In genomic region chr4:3207531-3208037, GRCh38 we compare ENCODE assay signal across 1 cellular context.
A peak's percentile ranks its signal among the peaks of the same experiment; 100 is the strongest.
TF ChIP-seq lines count a peak whose summit lies in the region.

No MANE protein-coding gene starts in this region.

TF ChIP-seq in liver, 16 proteins besides CTCF, POLR2A, EP300 and RAD21 (continued from another document):
- peak; percentile 41 for TF ChIP-seq ZBTB33 (IDR thresholded peaks at IDR 0.05)
- peak; percentile 46 for TF ChIP-seq NR2F2 (IDR thresholded peaks at IDR 0.05)
- TF ChIP-seq REST (IDR thresholded peaks at IDR 0.05), result peak; percentile 55
- peak in 1 of 2 donors; percentile 56 for TF ChIP-seq EGR1 (IDR thresholded peaks at IDR 0.05; ENCODE audit: low read depth in 2 of 2)
- TF ChIP-seq HNF4A (conservative IDR thresholded peaks at IDR 0.05), result peak; percentile 73 to 81
- TF ChIP-seq FOXA2 (IDR thresholded peaks at IDR 0.05), result peak; percentile 56
- TF ChIP-seq HNF4G (IDR thresholded peaks at IDR 0.05), result peak; percentile 44
